In the genomic region with DNA sequence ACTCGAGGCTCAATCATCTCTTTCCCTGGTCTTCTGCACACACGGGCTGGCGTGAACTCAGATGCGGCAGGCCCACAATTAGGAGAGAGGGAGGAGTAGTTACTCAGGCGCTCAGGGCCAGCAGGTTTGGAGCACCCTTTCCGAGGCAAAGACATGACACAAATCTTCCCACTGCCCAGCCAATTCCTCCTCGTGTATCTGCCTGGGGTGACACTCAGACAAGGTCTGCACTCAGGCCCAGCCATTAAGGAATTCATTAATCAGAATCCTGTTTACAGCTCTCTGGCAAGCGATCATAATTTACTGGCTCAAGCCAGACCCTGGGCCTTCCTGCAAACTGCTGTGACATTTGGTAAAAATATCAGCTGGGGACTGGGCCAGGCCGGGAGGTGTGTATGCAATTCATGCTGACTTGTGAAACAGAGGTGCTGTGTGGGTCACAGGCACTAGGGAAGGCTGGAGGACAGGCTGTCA, we compare ENCODE assay signal across 11 cellular contexts.
DNase-seq lines count a peak whose midpoint lies in the region; ATAC-seq and TF ChIP-seq lines count a peak whose summit lies in the region.
"Had no signal": no experiment of that assay in that cellular context is flagged by ENCODE, and none has a peak within 500 bp of the region (broad histone marks: within the 10 kb centered on the region; RNA-seq: fewer than 3 reads in every experiment).

No MANE protein-coding gene starts in this region.

- no peaks in the 10 kb centered on the region for H3K36me3 ChIP-seq in left lung
- no peaks in the 10 kb centered on the region for H3K36me3 ChIP-seq in sigmoid colon
- H3K36me3 ChIP-seq in effector memory CD4-positive, alpha-beta T cell (ENCODE audit: control insufficient read depth, insufficient read depth, low read length) = no peaks in the 10 kb centered on the region

- DNase-seq in NCI-H446 (lab: John Stamatoyannopoulos, UW) = peak; percentile 74 to 91
- DNase-seq in chondrocyte (ENCODE audit: low spot score) = peak; percentile 33
- DNase-seq in left lung = no peak
- DNase-seq in sigmoid colon = peak; percentile 90
- no peak for DNase-seq in activated effector memory CD4-positive, alpha-beta T cell treated with anti-CD3 and anti-CD28 coated beads, Interleukin-2, amount 50 U/mL, for 16 hours
- no peak for DNase-seq in HK-2 (ENCODE audit: unreplicated experiment)
- DNase-seq in effector memory CD4-positive, alpha-beta T cell = no peak
- DNase-seq: activated gamma-delta T cell treated with Interleukin-2 at 50 U/mL for 16 hours; stimulated activated CD8-positive, alpha-beta memory T cell treated with anti-CD3 and anti-CD28 coated beads, Interleukin-4, amount 100 ng/mL, for 48 hours had no signal

- H3K4me3 ChIP-seq in left lung (no peak overlapping the region), sigmoid colon (no peak overlapping the region)
- H3K4me3 ChIP-seq in effector memory CD4-positive, alpha-beta T cell (ENCODE audit: insufficient read depth, low read depth, low read length, poor library complexity, severe bottlenecking) = no peak overlapping the region

- H3K4me3 Mint-ChIP-seq in chondrocyte (ENCODE audit: unreplicated experiment) = no peak overlapping the region
- H3K4me3 Mint-ChIP-seq: memory B cell had no signal

- H3K27me3 Mint-ChIP-seq in chondrocyte (ENCODE audit: low read depth) = peaks cover 10% of the 10 kb centered on the region

- TF ChIP-seq EP300 in sigmoid colon (IDR thresholded peaks at IDR 0.05) = no peak

- H3K27ac Mint-ChIP-seq in chondrocyte (ENCODE audit: unreplicated experiment) = peak overlapping the region; percentile 54
- H3K27ac Mint-ChIP-seq: memory B cell had no signal

- H3K4me1 ChIP-seq in left lung = peaks cover 0 to 10% of the 10 kb centered on the region in 2 donors
- H3K4me1 ChIP-seq in sigmoid colon = peaks cover 0 to 38% (median 34%) of the 10 kb centered on the region in 4 donors
- H3K4me1 ChIP-seq in effector memory CD4-positive, alpha-beta T cell (ENCODE audit: control insufficient read depth, insufficient read depth, low read length, poor library complexity, severe bottlenecking) = no peaks in the 10 kb centered on the region

- intact Hi-C loops in left lung (cut with DNase I) (no loop called here), sigmoid colon (cut with DNase I) (loop anchor here (2.0 kb wide), 1 partner anchor 31 kb away; no protein-coding TSS in a partner anchor)

- TF ChIP-seq CTCF in chondrocyte (IDR thresholded peaks at IDR 0.05) (no peak), left lung (IDR thresholded peaks at IDR 0.05) (no peak), sigmoid colon (IDR thresholded peaks at IDR 0.05) (no peak)

- no peak for TF ChIP-seq POLR2A in sigmoid colon (IDR thresholded peaks at IDR 0.05)

- peaks cover 22% of the 10 kb centered on the region for H3K4me1 Mint-ChIP-seq in chondrocyte (ENCODE audit: low read depth)

- no peaks in the 10 kb centered on the region for H3K27me3 ChIP-seq in left lung
- H3K27me3 ChIP-seq in sigmoid colon = no peaks in the 10 kb centered on the region
- H3K27me3 ChIP-seq in effector memory CD4-positive, alpha-beta T cell (replicated peaks; ENCODE audit: control insufficient read depth, insufficient read depth, low read length, poor library complexity, severe bottlenecking) = no peaks in the 10 kb centered on the region

- ATAC-seq in left lung (peak; percentile 28), GM21447 (IDR thresholded peaks at IDR 0.05; ENCODE audit: unreplicated experiment) (no peak)

- 75 to 79% methylated on average over 9 of the region's 9 CpGs for WGBS in sigmoid colon, 2 donors

- H3K27ac ChIP-seq in left lung = no peak overlapping the region
- H3K27ac ChIP-seq in sigmoid colon = peak overlapping the region; percentile 69 to 82 (median 72)
- H3K27ac ChIP-seq in effector memory CD4-positive, alpha-beta T cell (ENCODE audit: insufficient read depth, low read length, poor library complexity, severe bottlenecking) = no peak overlapping the region

- H3K9me3 Mint-ChIP-seq in chondrocyte (ENCODE audit: low read depth) = no peaks in the 10 kb centered on the region
- H3K9me3 Mint-ChIP-seq: memory B cell had no signal

- no peaks in the 10 kb centered on the region for H3K36me3 Mint-ChIP-seq in chondrocyte (ENCODE audit: low read depth)
- H3K36me3 Mint-ChIP-seq: memory B cell had no signal

- no peaks in the 10 kb centered on the region for H3K9me3 ChIP-seq in left lung
- H3K9me3 ChIP-seq in sigmoid colon = no peaks in the 10 kb centered on the region
- H3K9me3 ChIP-seq in effector memory CD4-positive, alpha-beta T cell (ENCODE audit: control insufficient read depth, low read length) = no peaks in the 10 kb centered on the region

Comparison
In these comparisons a context has a peak if more than half of its experiments do, and no peak if none do; other contexts are left out.
1. DNase-seq: peak in NCI-H446 (2 of 2), chondrocyte (single experiment) and sigmoid colon (single experiment); none in left lung (0 of 2), activated effector memory CD4-positive, alpha-beta T cell treated with anti-CD3 and anti-CD28 coated beads, Interleukin-2, amount 50 U/mL, for 16 hours (single experiment), HK-2 (single experiment) and effector memory CD4-positive, alpha-beta T cell (0 of 3).
2. H3K27ac ChIP-seq: peak in sigmoid colon (4 of 4); none in left lung (0 of 2) and effector memory CD4-positive, alpha-beta T cell (single experiment).